ENCODE assay signal across 8 cellular contexts in genomic region chr3:126084667-126085180, GRCh38. TPM values are rescaled to one million over a fixed set of nuclear protein-coding genes. Genes with fewer than 3 reads are reported as not detected.
DNase-seq lines count a peak whose midpoint lies in the region; ATAC-seq and TF ChIP-seq lines count a peak whose summit lies in the region.

No MANE protein-coding gene starts in this region.

- peaks cover 16% of the 10 kb centered on the region for H3K4me1 ChIP-seq in CD4-positive, CD25-positive, alpha-beta regulatory T cell (ENCODE audit: control insufficient read depth, insufficient read depth, low read length, poor library complexity, severe bottlenecking)
- peaks cover 6% of the 10 kb centered on the region for H3K4me1 ChIP-seq in effector memory CD4-positive, alpha-beta T cell (ENCODE audit: control insufficient read depth, insufficient read depth, low read length, poor library complexity, severe bottlenecking)

- peak overlapping the region; percentile 84 for H3K4me3 ChIP-seq in CD4-positive, CD25-positive, alpha-beta regulatory T cell (ENCODE audit: low read depth, low read length)
- H3K4me3 ChIP-seq in NB4 (ENCODE audit: low read depth, low read length) = peak overlapping the region; percentile 74
- peak overlapping the region; percentile 76 for H3K4me3 ChIP-seq in effector memory CD4-positive, alpha-beta T cell (ENCODE audit: insufficient read depth, low read depth, low read length, poor library complexity, severe bottlenecking)

- H3K4me1 Mint-ChIP-seq in CD4-positive, CD25-positive, alpha-beta regulatory T cell = peaks cover 10 to 37% (median 20%) of the 10 kb centered on the region in 4 donors
- peaks cover 20% of the 10 kb centered on the region for H3K4me1 Mint-ChIP-seq in neural crest cell

- H3K36me3 Mint-ChIP-seq in CD4-positive, CD25-positive, alpha-beta regulatory T cell = peaks cover 3% of the 10 kb centered on the region
- H3K36me3 Mint-ChIP-seq in neural crest cell (ENCODE audit: low read depth) = peaks cover 15% of the 10 kb centered on the region

- peaks cover 0 to 3% (median 0%) of the 10 kb centered on the region in 7 donors for H3K9me3 Mint-ChIP-seq in CD4-positive, CD25-positive, alpha-beta regulatory T cell
- peaks cover 14% of the 10 kb centered on the region for H3K9me3 Mint-ChIP-seq in neural crest cell

- H3K27me3 ChIP-seq in CD4-positive, CD25-positive, alpha-beta regulatory T cell (ENCODE audit: control insufficient read depth, insufficient read depth, low read length) = no peaks in the 10 kb centered on the region
- H3K27me3 ChIP-seq in effector memory CD4-positive, alpha-beta T cell (replicated peaks; ENCODE audit: control insufficient read depth, insufficient read depth, low read length, poor library complexity, severe bottlenecking) = no peaks in the 10 kb centered on the region

- TF ChIP-seq CTCF in NB4 (IDR thresholded peaks at IDR 0.05; ENCODE audit: low read depth, low read length) = no peak
- no peak for TF ChIP-seq CTCF in neural crest cell (conservative IDR thresholded peaks at IDR 0.05)

- H3K27me3 Mint-ChIP-seq in CD4-positive, CD25-positive, alpha-beta regulatory T cell = no peaks in the 10 kb centered on the region
- no peaks in the 10 kb centered on the region for H3K27me3 Mint-ChIP-seq in neural crest cell (ENCODE audit: low read depth)

- ATAC-seq in CD4-positive, CD25-positive, alpha-beta regulatory T cell (ENCODE audit: low read depth in 2 of 2) = no peak
- ATAC-seq in GM19463 (IDR thresholded peaks at IDR 0.05; ENCODE audit: unreplicated experiment) = no peak

- no peaks in the 10 kb centered on the region for H3K36me3 ChIP-seq in CD4-positive, CD25-positive, alpha-beta regulatory T cell (ENCODE audit: control insufficient read depth, insufficient read depth, low read length)
- H3K36me3 ChIP-seq in effector memory CD4-positive, alpha-beta T cell (ENCODE audit: control insufficient read depth, insufficient read depth, low read length) = no peaks in the 10 kb centered on the region

- H3K27ac ChIP-seq in CD4-positive, CD25-positive, alpha-beta regulatory T cell (ENCODE audit: insufficient read depth, low read length, poor library complexity, severe bottlenecking) = peak overlapping the region; percentile 91
- H3K27ac ChIP-seq in effector memory CD4-positive, alpha-beta T cell (ENCODE audit: insufficient read depth, low read length, poor library complexity, severe bottlenecking) = no peak overlapping the region

- H3K27ac Mint-ChIP-seq in CD4-positive, CD25-positive, alpha-beta regulatory T cell = peak overlapping the region; percentile 63 to 91 (median 89)
- no peak overlapping the region for H3K27ac Mint-ChIP-seq in neural crest cell (ENCODE audit: unreplicated experiment)

- H3K4me3 Mint-ChIP-seq in CD4-positive, CD25-positive, alpha-beta regulatory T cell = peak overlapping the region; percentile 84 to 94 (median 86)
- H3K4me3 Mint-ChIP-seq in neural crest cell = peak overlapping the region; percentile 82

- TF ChIP-seq POLR2A in NB4 (IDR thresholded peaks at IDR 0.05; ENCODE audit: extremely low read depth, insufficient read length) = no peak

- H3K9me3 ChIP-seq in CD4-positive, CD25-positive, alpha-beta regulatory T cell (ENCODE audit: control insufficient read depth in 2 of 2, low read length in 2 of 2) = no peaks in the 10 kb centered on the region
- no peaks in the 10 kb centered on the region for H3K9me3 ChIP-seq in effector memory CD4-positive, alpha-beta T cell (ENCODE audit: control insufficient read depth, low read length)

- DNase-seq in CD4-positive, CD25-positive, alpha-beta regulatory T cell = peak in 1 of 3 donors; percentile 6
- DNase-seq in NB4 (ENCODE audit: low read depth) = peak; percentile 16
- no peak for DNase-seq in effector memory CD4-positive, alpha-beta T cell
- no peak for DNase-seq in neural crest cell (ENCODE audit: low read depth, low spot score)
- no peak for DNase-seq in kidney glomerular epithelial cell (lab: John Stamatoyannopoulos, UW)
- DNase-seq in nucleus accumbens (lab: John Stamatoyannopoulos, UW) = no peak
- DNase-seq in NCI-H446 (lab: John Stamatoyannopoulos, UW) = no peak

RNA-seq across cellular contexts. Expression of gene SLC41A3, which starts 0.8 kb away (rescaled TPM):
- 40.3 TPM for total RNA-seq in CD4-positive, CD25-positive, alpha-beta regulatory T cell
- 10 to 100 TPM; 31.2 to 51.3 (median 38.2) TPM for polyA plus RNA-seq in CD4-positive, CD25-positive, alpha-beta regulatory T cell
- 58.1 and 58.8 TPM in 2 replicates for total RNA-seq in neural crest cell
